Comparison of ENCODE assay signal across 5 cellular contexts in the genomic region with DNA sequence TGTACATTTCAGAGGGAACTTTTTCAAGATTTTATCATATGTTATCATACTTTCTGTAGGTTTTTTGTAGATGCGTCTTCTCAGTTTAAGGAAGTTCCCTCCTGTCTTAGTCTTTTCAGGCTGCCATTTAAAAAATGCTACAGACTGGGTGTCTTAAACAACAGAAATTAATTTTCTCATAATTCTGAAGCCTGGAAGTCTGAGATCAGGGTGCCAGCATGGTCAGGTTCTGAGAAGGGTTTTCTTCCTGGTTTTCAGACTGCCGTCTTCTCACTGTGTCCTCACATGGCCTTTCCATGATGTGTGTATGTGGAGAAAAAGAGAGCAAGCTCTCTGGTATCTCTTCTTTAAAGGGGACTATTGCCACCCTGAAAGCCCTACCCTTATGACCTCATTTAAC.
"Had no signal": no experiment of that assay in that cellular context is flagged by ENCODE, and none has a peak within 500 bp of the region (broad histone marks: within the 10 kb centered on the region; RNA-seq: fewer than 3 reads in every experiment).

No MANE protein-coding gene starts in this region.

- H3K27ac ChIP-seq: HL-60 had no signal

- H3K4me3 ChIP-seq: K562 had no signal

- DNase-seq: IMR-90, KBM-7, KG1 had no signal
